ENCODE assay signal across 5 cellular contexts in the genomic region with DNA sequence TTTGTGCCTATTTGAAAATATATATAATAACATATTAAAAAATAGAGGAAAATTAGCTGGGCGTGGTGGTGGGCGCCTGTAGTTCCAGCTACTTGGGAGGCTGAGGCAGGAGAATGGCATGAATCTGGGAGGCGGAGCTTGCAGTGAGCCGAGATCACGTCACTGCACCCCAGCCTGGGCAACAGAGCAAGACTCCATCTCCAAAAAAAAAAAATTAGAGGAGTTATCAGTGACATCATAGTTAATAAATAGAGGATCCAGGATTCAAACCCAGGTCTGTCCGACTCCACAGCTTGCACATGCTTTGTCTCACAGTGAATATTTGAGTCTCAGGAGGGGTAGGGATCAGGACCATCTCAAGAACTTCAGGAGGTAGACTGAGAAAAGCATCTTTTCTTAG. TPM values are rescaled to one million over a fixed set of nuclear protein-coding genes. Genes with fewer than 3 reads are reported as not detected.
"Had no signal": no experiment of that assay in that cellular context is flagged by ENCODE, and none has a peak within 500 bp of the region (broad histone marks: within the 10 kb centered on the region; RNA-seq: fewer than 3 reads in every experiment).

No MANE protein-coding gene starts in this region.

RNA-seq across cellular contexts. Expression of a gene that starts 22.2 kb away (rescaled TPM):
- total RNA-seq: naive thymus-derived CD8-positive, alpha-beta T cell; osteocyte; pulmonary artery endothelial cell; skeletal muscle tissue had no signal
- polyA plus RNA-seq: naive thymus-derived CD8-positive, alpha-beta T cell; smooth muscle cell had no signal
